ENCODE assay signal across 37 cellular contexts in the genomic region with DNA sequence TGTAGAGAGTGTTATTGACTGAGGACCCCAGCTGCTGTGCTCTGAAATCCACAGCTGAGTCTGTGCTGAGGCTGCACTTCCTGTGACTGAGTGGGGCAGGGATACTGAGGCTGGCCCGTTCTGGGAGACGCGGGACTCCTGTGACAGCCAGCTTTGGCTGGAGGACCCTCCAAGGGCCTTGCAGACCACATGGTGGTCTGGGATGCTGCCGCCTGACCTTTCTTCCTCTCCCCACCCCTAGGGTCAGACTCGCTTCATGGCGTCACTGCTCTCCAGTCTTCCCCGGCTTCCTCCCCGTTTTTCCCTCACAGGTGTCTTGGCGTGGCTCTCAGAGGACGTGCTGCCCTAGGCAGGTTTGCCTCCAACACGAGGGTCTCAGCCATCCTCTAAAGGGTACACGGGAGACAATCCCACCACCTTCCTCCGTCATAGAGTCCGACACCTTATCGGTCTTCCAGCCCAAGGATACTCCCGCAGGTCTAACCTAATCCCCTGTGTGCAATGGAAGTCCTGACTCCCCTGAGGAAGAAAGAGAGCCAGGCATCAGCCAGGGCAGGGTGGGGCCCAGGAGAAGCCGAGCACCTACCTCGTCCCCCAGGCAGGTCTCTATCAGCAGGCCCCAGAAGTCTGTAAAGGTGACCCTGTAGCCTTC. TPM values are rescaled to one million over a fixed set of nuclear protein-coding genes. Genes with fewer than 3 reads are reported as not detected.
"Had no signal": no experiment of that assay in that cellular context is flagged by ENCODE, and none has a peak within 500 bp of the region (broad histone marks: within the 10 kb centered on the region; RNA-seq: fewer than 3 reads in every experiment).

No MANE protein-coding gene starts in this region.

- H3K27ac ChIP-seq: brain microvascular endothelial cell, KMS-11, VCaP had no signal

- H3K4me2 ChIP-seq: KMS-11 had no signal

- H3K9ac ChIP-seq: KMS-11 had no signal

- H3K27me3 ChIP-seq: brain microvascular endothelial cell had no signal

- DNase-seq: activated CD4-positive, alpha-beta memory T cell treated with anti-CD3 and anti-CD28 coated beads, Interleukin-2, amount 10 ng/mL, durations not matched to agents 7 days and 5 days; activated CD4-positive, alpha-beta T cell treated with anti-CD3 and anti-CD28 coated beads for 1 hour; activated CD4-positive, alpha-beta T cell treated with anti-CD3 and anti-CD28 coated beads for 48 hours; activated CD4-positive, CD25-positive, alpha-beta regulatory T cell; activated CD8-positive, alpha-beta memory T cell treated with anti-CD3 and anti-CD28 coated beads for 24 hours; activated CD8-positive, alpha-beta memory T cell treated with anti-CD3 and anti-CD28 coated beads, Interleukin-2, amount 10 ng/mL, durations not matched to agents 7 days and 5 days; activated CD8-positive, alpha-beta memory T cell treated with anti-CD3 and anti-CD28 coated beads, Interleukin-2, amount 50 U/mL, for 48 hours; activated effector memory CD4-positive, alpha-beta T cell treated with Interleukin-2 at 50 U/mL for 16 hours; activated naive CD4-positive, alpha-beta T cell; activated T-cell treated with anti-CD3 and anti-CD28 coated beads, Interleukin-2, amount 50 U/mL, for 48 hours; amniotic stem cell; brain microvascular endothelial cell; MM.1S; MV-4-11; NCI-H1092; NCI-H1436 treated with DMSO at 0.1 percent for 48 hours; NCI-H1694 treated with DMSO at 0.1 percent for 48 hours; NCI-H2029; NCI-H2227 treated with DMSO at 0.1 percent for 48 hours; NCI-H446; NCI-H524; NCI-H69; NCI-H82; SIG-M5; T-cell; T-helper 17 cell; T-helper 9 cell had no signal

- H3K36me3 ChIP-seq: brain microvascular endothelial cell had no signal

- ATAC-seq: activated CD8-positive, alpha-beta memory T cell treated with anti-CD3 and anti-CD28 coated beads, Interleukin-2, amount 10 ng/mL, durations not matched to agents 7 days and 5 days; activated naive CD4-positive, alpha-beta T cell treated with anti-CD3 and anti-CD28 coated beads, Interleukin-2, amount 50 U/mL, for 72 hours; Panc1; SK-N-SH treated with all-trans-retinoic acid at 6 μM for 48 hours; T-cell; T-helper 17 cell had no signal

RNA-seq across cellular contexts. Expression of a gene that starts 28.6 kb away (rescaled TPM):
- total RNA-seq: activated CD4-positive, alpha-beta memory T cell treated with anti-CD3 and anti-CD28 coated beads, Interleukin-2, amount 10 ng/mL, durations not matched to agents 7 days and 5 days; activated naive CD4-positive, alpha-beta T cell treated with anti-CD3 and anti-CD28 coated beads, Interleukin-2, amount 50 U/mL, for 72 hours; aorta; chondrocyte; LHCN-M2; RPMI7951; SK-MEL-5; T-cell; T-helper 17 cell had no signal
- polyA plus RNA-seq: aorta had no signal
